7 cellular contexts compared by ENCODE assay signal in genomic region chr5:66231508-66231907, GRCh38.
"Had no signal": no experiment of that assay in that cellular context is flagged by ENCODE, and none has a peak within 500 bp of the region (broad histone marks: within the 10 kb centered on the region; RNA-seq: fewer than 3 reads in every experiment).

No MANE protein-coding gene starts in this region.

- H3K27ac Mint-ChIP-seq: GM23338, H9, IgD-negative memory B cell had no signal

- H3K4me2 ChIP-seq: GM23338 had no signal

- H3K4me1 Mint-ChIP-seq: IgD-negative memory B cell had no signal

- H3K4me3 Mint-ChIP-seq: GM23338, H9, IgD-negative memory B cell had no signal

- H3K36me3 Mint-ChIP-seq: IgD-negative memory B cell had no signal

- ATAC-seq: GM23338, HepG2 had no signal

- DNase-seq: H9, HCEC 1CT had no signal

- H3K9me3 Mint-ChIP-seq: GM23338, H9 had no signal

- FAIRE-seq: H1, H54, HepG2 had no signal

- H3K4me3 ChIP-seq: GM23338 had no signal
